ENCODE assay signal across 20 cellular contexts in the genomic region with DNA sequence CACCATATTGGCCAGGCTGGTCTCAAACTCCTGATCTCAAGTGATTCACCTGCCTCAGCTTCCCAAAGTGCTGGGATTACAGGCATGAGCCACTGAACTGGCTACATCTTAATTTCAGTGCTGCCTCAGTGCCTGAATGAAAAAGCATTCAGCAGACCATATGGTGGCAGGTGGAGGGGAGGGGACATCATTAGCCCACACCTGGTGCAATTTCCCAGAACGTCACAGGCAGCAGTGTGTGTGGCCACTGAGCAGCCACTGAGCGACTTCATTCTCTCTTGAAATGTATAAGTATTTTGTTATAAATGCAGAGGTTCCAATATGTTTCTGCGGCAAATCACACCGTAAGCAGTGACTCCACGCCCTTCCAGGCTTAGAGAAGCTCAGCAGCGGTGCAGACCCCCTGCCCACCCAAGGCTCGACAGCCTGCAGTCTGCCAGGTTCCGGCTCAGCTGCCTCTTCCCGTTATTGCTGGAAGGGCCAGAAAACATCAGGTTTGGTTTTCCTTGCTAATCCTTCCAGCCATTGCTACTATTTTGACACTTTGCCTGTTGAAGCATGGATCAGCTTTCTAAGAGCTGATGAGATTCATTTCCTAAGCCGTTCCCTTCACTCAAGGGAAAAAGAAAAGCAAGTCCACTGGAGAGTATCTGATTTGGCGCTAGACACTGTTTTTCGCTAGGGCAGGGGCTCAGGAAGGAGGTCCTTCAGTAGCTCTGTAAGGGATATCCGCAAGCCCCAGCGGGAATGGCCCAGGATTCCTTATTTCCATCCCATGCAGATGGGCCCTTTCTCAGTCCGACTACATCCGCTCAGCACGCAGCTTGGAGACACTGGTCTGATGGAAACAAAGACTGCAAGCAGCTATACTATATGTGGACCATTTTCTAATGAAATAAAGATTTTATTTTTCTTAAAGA.
A peak's percentile ranks its signal among the peaks of the same experiment; 100 is the strongest.
DNase-seq lines count a peak whose midpoint lies in the region; TF ChIP-seq lines count a peak whose summit lies in the region.
"Had no signal": no experiment of that assay in that cellular context is flagged by ENCODE, and none has a peak within 500 bp of the region (broad histone marks: within the 10 kb centered on the region; RNA-seq: fewer than 3 reads in every experiment).

No MANE protein-coding gene starts in this region.

- H4K20me1 ChIP-seq in neural cell (ENCODE audit: insufficient read depth), result no peaks in the 10 kb centered on the region

- H2AFZ ChIP-seq in neural cell (ENCODE audit: low read depth, low read length), result no peak overlapping the region
- H2AFZ ChIP-seq: hepatocyte, parathyroid adenoma had no signal

- H3K9ac ChIP-seq in neural cell (ENCODE audit: low read length), result no peak overlapping the region
- H3K9ac ChIP-seq: parathyroid adenoma had no signal

- H3K4me3 ChIP-seq in neural cell (ENCODE audit: low read length), result no peak overlapping the region
- H3K4me3 ChIP-seq: hepatocyte, tibial artery had no signal

- no peak for TF ChIP-seq CTCF in neural cell (IDR thresholded peaks at IDR 0.05; ENCODE audit: poor library complexity, severe bottlenecking)

- no peaks in the 10 kb centered on the region for H3K36me3 ChIP-seq in neural cell (ENCODE audit: insufficient read depth, low read length)
- H3K36me3 ChIP-seq: tibial artery had no signal

- no peaks in the 10 kb centered on the region for H3F3A ChIP-seq in neural cell (ENCODE audit: insufficient read depth, low read length, poor library complexity, severe bottlenecking)

- H3K79me2 ChIP-seq in neural cell (replicated peaks; ENCODE audit: insufficient read depth, low read length), result no peaks in the 10 kb centered on the region
- H3K79me2 ChIP-seq: hepatocyte, parathyroid adenoma had no signal

- DNase-seq in G401 (ENCODE audit: low spot score) (peak; percentile 9), NCI-H2227 (lab: John Stamatoyannopoulos, UW; ENCODE audit: unreplicated experiment) (peak; percentile 55), cerebellar cortex (ENCODE audit: low spot score) (peak; percentile 1), amniotic stem cell (lab: John Stamatoyannopoulos, UW) (no peak), KG1 (lab: John Stamatoyannopoulos, UW) (no peak)
- DNase-seq in effector CD8-positive, alpha-beta T cell (lab: John Stamatoyannopoulos, UW), result no peak
- DNase-seq: activated CD4-positive, alpha-beta memory T cell treated with anti-CD3 and anti-CD28 coated beads, Interleukin-2, amount 10 ng/mL, durations not matched to agents 7 days and 5 days; activated naive CD4-positive, alpha-beta T cell treated with anti-CD3 and anti-CD28 coated beads, Interleukin-2, amount 50 U/mL, for 16 hours; activated T-cell treated with anti-CD3 and anti-CD28 coated beads, Interleukin-2, amount 50 U/mL, for 24 hours; CD8-positive, alpha-beta T cell; KBM-7; mammary epithelial cell; NCI-H2107; stimulated activated CD4-positive, alpha-beta T cell treated with anti-CD3 and anti-CD28 coated beads, Interleukin-1b, Interleukin-23, amount 100 ng/mL, for 48 hours; stimulated activated naive CD4-positive, alpha-beta T cell; T-helper 2 cell; tibial artery had no signal

- H3K27me3 ChIP-seq in neural cell (ENCODE audit: insufficient read depth, low read depth, low read length), result no peaks in the 10 kb centered on the region
- H3K27me3 ChIP-seq: hepatocyte, tibial artery had no signal

- no peaks in the 10 kb centered on the region for H3K9me3 ChIP-seq in neural cell (ENCODE audit: low read length)
- H3K9me3 ChIP-seq: tibial artery had no signal

- in situ Hi-C loops in G401 (cut with HindIII; ENCODE audit: low sequenced_read_pairs), result no loop called here

- no peaks in the 10 kb centered on the region for H3K9me2 ChIP-seq in neural cell (ENCODE audit: insufficient read depth, low read length)

- TF ChIP-seq EP300 in neural cell (conservative IDR thresholded peaks at IDR 0.05; ENCODE audit: poor library complexity, severe bottlenecking), result no peak

- no peak overlapping the region for H3K27ac ChIP-seq in neural cell (ENCODE audit: low read length)
- H3K27ac ChIP-seq: hepatocyte, parathyroid adenoma, tibial artery had no signal

- no peak overlapping the region for H3K4me2 ChIP-seq in neural cell (ENCODE audit: low read length)
- H3K4me2 ChIP-seq: hepatocyte had no signal

- TF ChIP-seq RAD21 in neural cell (conservative IDR thresholded peaks at IDR 0.05), result no peak

TF ChIP-seq in neural cell, 6 proteins besides CTCF, POLR2A, EP300 and RAD21:
- TF ChIP-seq, protein P1, sequence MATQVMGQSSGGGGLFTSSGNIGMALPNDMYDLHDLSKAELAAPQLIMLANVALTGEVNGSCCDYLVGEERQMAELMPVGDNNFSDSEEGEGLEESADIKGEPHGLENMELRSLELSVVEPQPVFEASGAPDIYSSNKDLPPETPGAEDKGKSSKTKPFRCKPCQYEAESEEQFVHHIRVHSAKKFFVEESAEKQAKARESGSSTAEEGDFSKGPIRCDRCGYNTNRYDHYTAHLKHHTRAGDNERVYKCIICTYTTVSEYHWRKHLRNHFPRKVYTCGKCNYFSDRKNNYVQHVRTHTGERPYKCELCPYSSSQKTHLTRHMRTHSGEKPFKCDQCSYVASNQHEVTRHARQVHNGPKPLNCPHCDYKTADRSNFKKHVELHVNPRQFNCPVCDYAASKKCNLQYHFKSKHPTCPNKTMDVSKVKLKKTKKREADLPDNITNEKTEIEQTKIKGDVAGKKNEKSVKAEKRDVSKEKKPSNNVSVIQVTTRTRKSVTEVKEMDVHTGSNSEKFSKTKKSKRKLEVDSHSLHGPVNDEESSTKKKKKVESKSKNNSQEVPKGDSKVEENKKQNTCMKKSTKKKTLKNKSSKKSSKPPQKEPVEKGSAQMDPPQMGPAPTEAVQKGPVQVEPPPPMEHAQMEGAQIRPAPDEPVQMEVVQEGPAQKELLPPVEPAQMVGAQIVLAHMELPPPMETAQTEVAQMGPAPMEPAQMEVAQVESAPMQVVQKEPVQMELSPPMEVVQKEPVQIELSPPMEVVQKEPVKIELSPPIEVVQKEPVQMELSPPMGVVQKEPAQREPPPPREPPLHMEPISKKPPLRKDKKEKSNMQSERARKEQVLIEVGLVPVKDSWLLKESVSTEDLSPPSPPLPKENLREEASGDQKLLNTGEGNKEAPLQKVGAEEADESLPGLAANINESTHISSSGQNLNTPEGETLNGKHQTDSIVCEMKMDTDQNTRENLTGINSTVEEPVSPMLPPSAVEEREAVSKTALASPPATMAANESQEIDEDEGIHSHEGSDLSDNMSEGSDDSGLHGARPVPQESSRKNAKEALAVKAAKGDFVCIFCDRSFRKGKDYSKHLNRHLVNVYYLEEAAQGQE (IDR thresholded peaks at IDR 0.05; ENCODE audit: borderline replicate concordance), result peak; percentile 44
- no peak for TF ChIP-seq POLR2AphosphoS5 (IDR thresholded peaks at IDR 0.05)

Comparison
In these comparisons a context has a peak if more than half of its experiments do, and no peak if none do; other contexts are left out.
1. DNase-seq: peak in G401 (single experiment), NCI-H2227 (single experiment) and cerebellar cortex (single experiment); none in amniotic stem cell (single experiment), KG1 (single experiment) and effector CD8-positive, alpha-beta T cell (single experiment).